ENCODE assay signal across 1 cellular context in genomic region chr2:241324775-241325174, GRCh38.
TF ChIP-seq lines count a peak whose summit lies in the region.

No MANE protein-coding gene starts in this region.

TF ChIP-seq in GM23338, 12 proteins besides CTCF, POLR2A, EP300 and RAD21 (continued from another document):
- TF ChIP-seq REST (IDR thresholded peaks at IDR 0.05; ENCODE audit: unreplicated experiment) (no peak), NANOG (IDR thresholded peaks at IDR 0.05; ENCODE audit: borderline replicate concordance) (no peak), JUNB (IDR thresholded peaks at IDR 0.05; ENCODE audit: unreplicated experiment) (no peak), EZH2phosphoT487 (IDR thresholded peaks at IDR 0.05; ENCODE audit: unreplicated experiment) (no peak), ZNF462 (CRISPR knock-in tag; IDR thresholded peaks at IDR 0.05) (no peak), STAT1 (IDR thresholded peaks at IDR 0.05; ENCODE audit: unreplicated experiment) (no peak)
TF ChIP-seq in GM23338: peak in this region for 0.
